Comparison of ENCODE assay signal across 8 cellular contexts in the genomic region with DNA sequence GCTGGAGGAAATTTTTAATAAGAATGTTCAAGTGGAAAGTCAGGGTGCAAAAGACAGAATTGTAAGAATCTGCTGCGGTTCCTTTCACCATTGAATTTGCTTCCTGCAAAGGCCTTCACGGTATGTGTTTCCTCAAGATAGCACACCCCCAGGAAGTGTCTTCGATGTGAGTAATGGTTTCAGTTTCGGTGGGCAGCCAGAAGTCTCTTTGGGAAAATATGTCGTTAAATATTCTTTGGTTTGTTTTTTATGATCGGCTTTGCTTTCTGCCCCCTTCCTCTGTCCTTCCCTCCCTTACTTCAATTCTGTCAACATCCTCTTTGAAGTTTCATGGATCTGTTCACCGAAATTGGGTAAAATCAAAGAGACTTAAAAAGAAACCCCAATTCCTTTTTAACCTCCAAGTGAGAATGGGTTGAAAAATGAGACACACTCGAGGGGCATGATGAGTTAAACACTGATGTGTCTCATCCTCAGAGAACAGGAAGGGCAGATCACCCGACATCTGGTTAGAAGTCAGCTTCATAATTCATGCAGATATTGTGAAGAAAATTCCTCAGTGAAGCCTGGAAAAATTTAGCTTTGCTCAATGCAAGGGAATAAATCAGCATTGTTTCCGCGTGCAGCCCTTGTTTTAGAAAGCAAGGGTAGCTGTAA.
A peak's percentile ranks its signal among the peaks of the same experiment; 100 is the strongest.
DNase-seq lines count a peak whose midpoint lies in the region; ATAC-seq and TF ChIP-seq lines count a peak whose summit lies in the region.

No MANE protein-coding gene starts in this region.

- H3K4me1 ChIP-seq in GM23338 (ENCODE audit: insufficient read depth) = no peaks in the 10 kb centered on the region

- H3K79me2 ChIP-seq in GM23338 (replicated peaks; ENCODE audit: insufficient read depth) = no peaks in the 10 kb centered on the region

- no peak for TF ChIP-seq CTCF in GM23338 (conservative IDR thresholded peaks at IDR 0.05; ENCODE audit: low read depth in 2 of 2)

- H3K27me3 Mint-ChIP-seq in activated T-helper 1 cell treated with anti-CD3 and anti-CD28 coated beads, Interleukin-12 subunit alpha, Interleukin-12 subunit beta, Interleukin-2, Interleukin-4 antibody, amounts not matched to agents 30 ng/mL and 10 ng/mL and 1 ng/mL, durations not matched to agents 14 hours and 24 hours and 36 hours (ENCODE audit: insufficient read depth) = peaks cover 35% of the 10 kb centered on the region
- H3K27me3 Mint-ChIP-seq in GM23338 (ENCODE audit: insufficient read depth, low read depth, poor library complexity) = peaks cover 4% of the 10 kb centered on the region

- peaks cover 4% of the 10 kb centered on the region; the same call in 1 of the 2 replicates for H3K9me2 ChIP-seq in GM23338 (ENCODE audit: insufficient read depth)

- no peaks in the 10 kb centered on the region for H3K27me3 ChIP-seq in GM23338 (ENCODE audit: insufficient read depth)

- H3K27ac Mint-ChIP-seq in activated T-helper 1 cell treated with anti-CD3 and anti-CD28 coated beads, Interleukin-12 subunit alpha, Interleukin-12 subunit beta, Interleukin-2, Interleukin-4 antibody, amounts not matched to agents 30 ng/mL and 10 ng/mL and 1 ng/mL, durations not matched to agents 14 hours and 24 hours and 36 hours = no peak overlapping the region
- H3K27ac Mint-ChIP-seq in GM23338 = no peak overlapping the region

- H3K4me2 ChIP-seq in GM23338 = no peak overlapping the region

- DNase-seq in GDM1 (lab: John Stamatoyannopoulos, UW) (peak; percentile 76), medulla oblongata (ENCODE audit: extremely low spot score) (peak; percentile 31), GM23338 (ENCODE audit: low spot score) (no peak), NCI-H748 treated with DMSO at 0.1 percent for 48 hours (lab: John Stamatoyannopoulos, UW) (no peak), NCI-H128 (lab: John Stamatoyannopoulos, UW; ENCODE audit: unreplicated experiment) (no peak), NCI-H1417 (lab: John Stamatoyannopoulos, UW) (no peak)
- peak; percentile 0 for DNase-seq in activated T-helper 1 cell treated with anti-CD3 and anti-CD28 coated beads, Interleukin-12 subunit alpha, Interleukin-12 subunit beta, Interleukin-2, Interleukin-4 antibody, amounts not matched to agents 30 ng/mL and 10 ng/mL and 1 ng/mL, durations not matched to agents 14 hours and 24 hours and 36 hours (ENCODE audit: low spot score)

- no peaks in the 10 kb centered on the region for H3K9me3 Mint-ChIP-seq in activated T-helper 1 cell treated with anti-CD3 and anti-CD28 coated beads, Interleukin-12 subunit alpha, Interleukin-12 subunit beta, Interleukin-2, Interleukin-4 antibody, amounts not matched to agents 30 ng/mL and 10 ng/mL and 1 ng/mL, durations not matched to agents 14 hours and 24 hours and 36 hours
- H3K9me3 Mint-ChIP-seq in GM23338 = no peaks in the 10 kb centered on the region

- no peak overlapping the region for H3K4me3 ChIP-seq in GM23338

- H4K20me1 ChIP-seq in GM23338 (replicated peaks; ENCODE audit: insufficient read depth) = no peaks in the 10 kb centered on the region

- H3K36me3 Mint-ChIP-seq in activated T-helper 1 cell treated with anti-CD3 and anti-CD28 coated beads, Interleukin-12 subunit alpha, Interleukin-12 subunit beta, Interleukin-2, Interleukin-4 antibody, amounts not matched to agents 30 ng/mL and 10 ng/mL and 1 ng/mL, durations not matched to agents 14 hours and 24 hours and 36 hours (ENCODE audit: low read depth) = no peaks in the 10 kb centered on the region
- no peaks in the 10 kb centered on the region for H3K36me3 Mint-ChIP-seq in GM23338 (ENCODE audit: low read depth)

- no peak overlapping the region for H2AFZ ChIP-seq in GM23338

- intact Hi-C loops in activated T-helper 1 cell treated with anti-CD3 and anti-CD28 coated beads, Interleukin-12 subunit alpha, Interleukin-12 subunit beta, Interleukin-2, Interleukin-4 antibody, amounts not matched to agents 30 ng/mL and 10 ng/mL and 1 ng/mL, durations not matched to agents 14 hours and 24 hours and 36 hours (cut with micrococcal nuclease) = loop anchor here (10.0 kb wide), 2 partner anchors 257 to 1047 kb away; no protein-coding TSS in a partner anchor

- H3K4me1 Mint-ChIP-seq in activated T-helper 1 cell treated with anti-CD3 and anti-CD28 coated beads, Interleukin-12 subunit alpha, Interleukin-12 subunit beta, Interleukin-2, Interleukin-4 antibody, amounts not matched to agents 30 ng/mL and 10 ng/mL and 1 ng/mL, durations not matched to agents 14 hours and 24 hours and 36 hours (ENCODE audit: low read depth) = peaks cover 14% of the 10 kb centered on the region
- peaks cover 12% of the 10 kb centered on the region; the same call in 2 of the 3 replicates for H3K4me1 Mint-ChIP-seq in GM23338

- H3K27ac ChIP-seq in GM23338 (ENCODE audit: low read depth) = no peak overlapping the region

- no peaks in the 10 kb centered on the region for H3F3A ChIP-seq in GM23338 (replicated peaks; ENCODE audit: low read depth)

- ATAC-seq in HG03432 (IDR thresholded peaks at IDR 0.05; ENCODE audit: unreplicated experiment) = peak; percentile 74
- no peak for ATAC-seq in GM23338

- H3K36me3 ChIP-seq in GM23338 (ENCODE audit: insufficient read depth) = no peaks in the 10 kb centered on the region

- peak overlapping the region; percentile 35 for H3K4me3 Mint-ChIP-seq in activated T-helper 1 cell treated with anti-CD3 and anti-CD28 coated beads, Interleukin-12 subunit alpha, Interleukin-12 subunit beta, Interleukin-2, Interleukin-4 antibody, amounts not matched to agents 30 ng/mL and 10 ng/mL and 1 ng/mL, durations not matched to agents 14 hours and 24 hours and 36 hours
- no peak overlapping the region for H3K4me3 Mint-ChIP-seq in GM23338

TF ChIP-seq in GM23338, 12 proteins besides CTCF, POLR2A, EP300 and RAD21 (continues in another document):
- no peak for TF ChIP-seq CREB1 (CRISPR knock-in tag; IDR thresholded peaks at IDR 0.05; ENCODE audit: low read depth)
- no peak for TF ChIP-seq POLR2AphosphoS5 (IDR thresholded peaks at IDR 0.05; ENCODE audit: low read depth)
- TF ChIP-seq ZNF114 (CRISPR knock-in tag; IDR thresholded peaks at IDR 0.05) = no peak
- no peak for TF ChIP-seq EZH2 (IDR thresholded peaks at IDR 0.05; ENCODE audit: low read depth, unreplicated experiment)
- TF ChIP-seq STAT1 (IDR thresholded peaks at IDR 0.05; ENCODE audit: unreplicated experiment) = no peak
- no peak for TF ChIP-seq ZNF331 (CRISPR knock-in tag; IDR thresholded peaks at IDR 0.05; ENCODE audit: low read depth)
- TF ChIP-seq, protein P1, sequence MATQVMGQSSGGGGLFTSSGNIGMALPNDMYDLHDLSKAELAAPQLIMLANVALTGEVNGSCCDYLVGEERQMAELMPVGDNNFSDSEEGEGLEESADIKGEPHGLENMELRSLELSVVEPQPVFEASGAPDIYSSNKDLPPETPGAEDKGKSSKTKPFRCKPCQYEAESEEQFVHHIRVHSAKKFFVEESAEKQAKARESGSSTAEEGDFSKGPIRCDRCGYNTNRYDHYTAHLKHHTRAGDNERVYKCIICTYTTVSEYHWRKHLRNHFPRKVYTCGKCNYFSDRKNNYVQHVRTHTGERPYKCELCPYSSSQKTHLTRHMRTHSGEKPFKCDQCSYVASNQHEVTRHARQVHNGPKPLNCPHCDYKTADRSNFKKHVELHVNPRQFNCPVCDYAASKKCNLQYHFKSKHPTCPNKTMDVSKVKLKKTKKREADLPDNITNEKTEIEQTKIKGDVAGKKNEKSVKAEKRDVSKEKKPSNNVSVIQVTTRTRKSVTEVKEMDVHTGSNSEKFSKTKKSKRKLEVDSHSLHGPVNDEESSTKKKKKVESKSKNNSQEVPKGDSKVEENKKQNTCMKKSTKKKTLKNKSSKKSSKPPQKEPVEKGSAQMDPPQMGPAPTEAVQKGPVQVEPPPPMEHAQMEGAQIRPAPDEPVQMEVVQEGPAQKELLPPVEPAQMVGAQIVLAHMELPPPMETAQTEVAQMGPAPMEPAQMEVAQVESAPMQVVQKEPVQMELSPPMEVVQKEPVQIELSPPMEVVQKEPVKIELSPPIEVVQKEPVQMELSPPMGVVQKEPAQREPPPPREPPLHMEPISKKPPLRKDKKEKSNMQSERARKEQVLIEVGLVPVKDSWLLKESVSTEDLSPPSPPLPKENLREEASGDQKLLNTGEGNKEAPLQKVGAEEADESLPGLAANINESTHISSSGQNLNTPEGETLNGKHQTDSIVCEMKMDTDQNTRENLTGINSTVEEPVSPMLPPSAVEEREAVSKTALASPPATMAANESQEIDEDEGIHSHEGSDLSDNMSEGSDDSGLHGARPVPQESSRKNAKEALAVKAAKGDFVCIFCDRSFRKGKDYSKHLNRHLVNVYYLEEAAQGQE (IDR thresholded peaks at IDR 0.05; ENCODE audit: unreplicated experiment) = no peak
- no peak for TF ChIP-seq EZH2phosphoT487 (IDR thresholded peaks at IDR 0.05; ENCODE audit: unreplicated experiment)

Comparison
In these comparisons a context has a peak if more than half of its experiments do, and no peak if none do; other contexts are left out.
1. DNase-seq: peak in GDM1 (single experiment), activated T-helper 1 cell treated with anti-CD3 and anti-CD28 coated beads, Interleukin-12 subunit alpha, Interleukin-12 subunit beta, Interleukin-2, Interleukin-4 antibody, amounts not matched to agents 30 ng/mL and 10 ng/mL and 1 ng/mL, durations not matched to agents 14 hours and 24 hours and 36 hours (single experiment) and medulla oblongata (single experiment); none in GM23338 (single experiment), NCI-H748 treated with DMSO at 0.1 percent for 48 hours (single experiment), NCI-H128 (single experiment) and NCI-H1417 (0 of 3).